In the genomic region with DNA sequence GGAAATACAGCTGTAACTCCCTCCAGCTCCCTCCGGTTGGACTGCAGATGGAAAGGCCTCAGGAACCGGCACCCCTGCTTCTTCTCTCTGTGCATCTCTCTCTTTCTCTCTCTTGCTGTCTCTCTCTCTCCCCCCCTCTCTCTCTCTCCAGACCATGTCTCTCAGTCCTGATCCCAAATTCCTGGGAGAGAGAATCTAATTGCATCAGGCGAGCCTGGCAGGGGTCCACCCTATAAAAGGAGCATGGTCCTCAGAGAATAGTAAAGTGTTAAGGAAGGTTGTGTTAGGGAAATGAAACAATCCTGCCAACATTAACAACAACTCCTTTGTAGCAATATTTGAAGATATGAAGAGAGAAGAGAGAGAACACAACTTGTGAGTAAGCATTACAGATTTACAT, we compare ENCODE assay signal across 21 cellular contexts. TPM values are rescaled to one million over a fixed set of nuclear protein-coding genes. Genes with fewer than 3 reads are reported as not detected.
"Had no signal": no experiment of that assay in that cellular context is flagged by ENCODE, and none has a peak within 500 bp of the region (broad histone marks: within the 10 kb centered on the region; RNA-seq: fewer than 3 reads in every experiment).

No MANE protein-coding gene starts in this region.

- H3K27ac ChIP-seq: body of pancreas, cardiac muscle cell, gastrocnemius medialis, thoracic aorta, upper lobe of right lung had no signal

- H3K27me3 ChIP-seq: body of pancreas, cardiac muscle cell, gastrocnemius medialis, upper lobe of right lung had no signal

- ATAC-seq: activated CD8-positive, alpha-beta T cell treated with anti-CD3 and anti-CD28 coated beads, Interleukin-2, amount 10 ng/mL, durations not matched to agents 7 days and 5 days; body of pancreas; gastrocnemius medialis; upper lobe of right lung had no signal

- H3K36me3 ChIP-seq: cardiac muscle cell, gastrocnemius medialis, thoracic aorta, upper lobe of right lung had no signal

- H3K4me3 ChIP-seq: body of pancreas, cardiac muscle cell, gastrocnemius medialis, thoracic aorta, upper lobe of right lung had no signal

- DNase-seq: activated CD4-positive, alpha-beta T cell treated with anti-CD3 and anti-CD28 coated beads for 1 hour; activated CD4-positive, alpha-beta T cell treated with anti-CD3 and anti-CD28 coated beads, Interleukin-2, amount 50 U/mL, for 1 hour; activated CD8-positive, alpha-beta T cell treated with anti-CD3 and anti-CD28 coated beads, Interleukin-2, amount 10 ng/mL, durations not matched to agents 7 days and 5 days; activated gamma-delta T cell; activated naive CD4-positive, alpha-beta T cell treated with anti-CD3 and anti-CD28 coated beads, Interleukin-2, amount 50 U/mL, for 16 hours; anterior cingulate cortex; body of pancreas; effector CD4-positive, alpha-beta T cell; erythroblast; gastrocnemius medialis; hypothalamus; naive B cell; posterior cingulate gyrus; stimulated activated CD4-positive, alpha-beta T cell treated with anti-CD3 and anti-CD28 coated beads, Interleukin-4, amount 100 ng/mL, for 1 hour; stimulated activated naive CD4-positive, alpha-beta T cell; T-helper 1 cell; upper lobe of right lung had no signal

- H3K4me1 ChIP-seq: body of pancreas, gastrocnemius medialis, upper lobe of right lung had no signal

- H3K9me3 ChIP-seq: gastrocnemius medialis, thoracic aorta, upper lobe of right lung had no signal

RNA-seq across cellular contexts. Expression of a gene that starts 36.7 kb away (rescaled TPM):
- total RNA-seq: activated CD8-positive, alpha-beta T cell treated with anti-CD3 and anti-CD28 coated beads, Interleukin-2, amount 10 ng/mL, durations not matched to agents 7 days and 5 days; activated T-helper 1 cell treated with anti-CD3 and anti-CD28 coated beads, Interleukin-12 subunit alpha, Interleukin-12 subunit beta, Interleukin-2, Interleukin-4 antibody, amounts not matched to agents 30 ng/mL and 10 ng/mL and 1 ng/mL, durations not matched to agents 14 hours and 24 hours and 36 hours; cardiac muscle cell had no signal
- polyA plus RNA-seq: cardiac muscle cell, neural cell had no signal
